ENCODE assay signal across 17 cellular contexts in genomic region chr9:106639873-106640568, GRCh38.
"Had no signal": no experiment of that assay in that cellular context is flagged by ENCODE, and none has a peak within 500 bp of the region (broad histone marks: within the 10 kb centered on the region; RNA-seq: fewer than 3 reads in every experiment).

No MANE protein-coding gene starts in this region.

- DNase-seq: activated CD4-positive, alpha-beta memory T cell treated with anti-CD3 and anti-CD28 coated beads, Interleukin-2, amount 10 ng/mL, durations not matched to agents 7 days and 5 days; activated CD4-positive, alpha-beta T cell treated with anti-CD3 and anti-CD28 coated beads for 36 hours; activated naive CD4-positive, alpha-beta T cell treated with anti-CD3 and anti-CD28 coated beads, Interleukin-2, amount 10 ng/mL, durations not matched to agents 7 days and 5 days; activated T-cell treated with anti-CD3 and anti-CD28 coated beads, Interleukin-2, amount 50 U/mL, for 24 hours; effector memory CD4-positive, alpha-beta T cell; heart left ventricle; immature natural killer cell; lower lobe of right lung; pancreas; stimulated activated CD4-positive, alpha-beta T cell treated with anti-CD3 and anti-CD28 coated beads, Interleukin-12 subunit alpha, Interleukin-12 subunit beta, amount 100 ng/mL, for 4 hours; stimulated activated CD4-positive, alpha-beta T cell treated with anti-CD3 and anti-CD28 coated beads, Interleukin-2, amount 100 ng/mL, for 24 hours; thyroid gland had no signal

- ATAC-seq: activated CD4-positive, alpha-beta T cell treated with anti-CD3 and anti-CD28 coated beads for 36 hours; heart left ventricle; lower lobe of right lung; pancreas; stimulated activated effector memory CD8-positive, alpha-beta T cell treated with anti-CD3 and anti-CD28 coated beads, Interleukin-12 subunit alpha, Interleukin-12 subunit beta, amount 100 ng/mL, for 72 hours had no signal

- H3K27me3 ChIP-seq: ascending aorta, breast epithelium, heart left ventricle, pancreas, thyroid gland had no signal

- H3K27ac ChIP-seq: ascending aorta, breast epithelium, heart left ventricle, lower lobe of right lung, pancreas, thyroid gland had no signal

- H3K36me3 ChIP-seq: ascending aorta, breast epithelium, heart left ventricle, lower lobe of right lung, pancreas, thyroid gland had no signal

- FAIRE-seq: frontal cortex, pancreas, urothelium cell line had no signal

- H3K4me1 ChIP-seq: ascending aorta, breast epithelium, heart left ventricle, lower lobe of right lung, pancreas, thyroid gland had no signal

- H3K4me3 ChIP-seq: ascending aorta, breast epithelium, heart left ventricle, lower lobe of right lung, pancreas, thyroid gland had no signal

- H3K9me3 ChIP-seq: ascending aorta, breast epithelium, lower lobe of right lung, pancreas, thyroid gland had no signal
